In genomic region chr10:129769381-129770116, GRCh38 we compare ENCODE assay signal across 14 cellular contexts.
"Had no signal": no experiment of that assay in that cellular context is flagged by ENCODE, and none has a peak within 500 bp of the region (broad histone marks: within the 10 kb centered on the region; RNA-seq: fewer than 3 reads in every experiment).

No MANE protein-coding gene starts in this region.

- H3K4me2 ChIP-seq: smooth muscle cell had no signal

- H3K36me3 ChIP-seq: SJSA1 had no signal

- H3K4me3 ChIP-seq: body of pancreas, dorsolateral prefrontal cortex, left ventricle myocardium inferior, SJSA1, smooth muscle cell had no signal

- H3K79me2 ChIP-seq: parathyroid adenoma had no signal

- H3K9me3 ChIP-seq: body of pancreas, left ventricle myocardium inferior had no signal

- ATAC-seq: activated naive CD4-positive, alpha-beta T cell treated with anti-CD3 and anti-CD28 coated beads, Interleukin-2, amount 50 U/mL, for 72 hours; body of pancreas; stimulated activated memory B cell treated with anti-CD40 and anti-IgM and Interleukin-4, amounts not matched to agents 10 μg/mL and 1 μg/mL and 100 μg/mL, for 72 hours had no signal

- H3K4me1 ChIP-seq: body of pancreas, left ventricle myocardium inferior, parathyroid adenoma, SJSA1 had no signal

- H3K27me3 ChIP-seq: body of pancreas, dorsolateral prefrontal cortex, SJSA1 had no signal

- DNase-seq: activated CD4-positive, alpha-beta memory T cell treated with anti-CD3 and anti-CD28 coated beads for 36 hours; activated CD4-positive, CD25-positive, alpha-beta regulatory T cell treated with anti-CD3 and anti-CD28 coated beads, Interleukin-2, amount 50 U/mL, for 72 hours; amniotic stem cell; foreskin melanocyte; left ventricle myocardium inferior; SW 1271; trophoblast cell had no signal

- H2AFZ ChIP-seq: parathyroid adenoma had no signal

- H3K27ac ChIP-seq: body of pancreas, dorsolateral prefrontal cortex, left ventricle myocardium inferior, parathyroid adenoma, SJSA1 had no signal
